In genomic region chr16:85252014-85252413, GRCh38 we compare ENCODE assay signal across 23 cellular contexts.
"Had no signal": no experiment of that assay in that cellular context is flagged by ENCODE, and none has a peak within 500 bp of the region (broad histone marks: within the 10 kb centered on the region; RNA-seq: fewer than 3 reads in every experiment).

No MANE protein-coding gene starts in this region.

- ATAC-seq: activated T-helper 17 cell treated with anti-CD3 and anti-CD28 coated beads, Interleukin-2, amount 50 U/mL, for 72 hours; gastroesophageal sphincter; heart left ventricle; natural killer cell treated with Interleukin-12 subunit alpha and Interleukin-12 subunit beta and Interleukin-15 and Interleukin-18, amount 100 ng/mL, for 72 hours; pancreas; psoas muscle had no signal

- H3K27ac Mint-ChIP-seq: activated CD4-positive, alpha-beta memory T cell treated with anti-CD3 and anti-CD28 coated beads, Interleukin-2, amount 10 ng/mL, durations not matched to agents 7 days and 5 days; activated CD4-positive, alpha-beta T cell treated with anti-CD3 and anti-CD28 coated beads, Interleukin-2, amount 10 ng/mL, durations not matched to agents 24 days and 14 days; activated naive CD8-positive, alpha-beta T cell; activated T-cell treated with anti-CD3 and anti-CD28 coated beads, Interleukin-2, amount 50 U/mL, for 24 hours; activated T-helper 17 cell treated with anti-CD3 and anti-CD28 coated beads, Interleukin-2, amount 50 U/mL, for 72 hours; natural killer cell treated with Interleukin-12 subunit alpha and Interleukin-12 subunit beta and Interleukin-15 and Interleukin-18, amount 100 ng/mL, for 72 hours had no signal

- H3K27me3 Mint-ChIP-seq: activated CD4-positive, alpha-beta memory T cell treated with anti-CD3 and anti-CD28 coated beads, Interleukin-2, amount 10 ng/mL, durations not matched to agents 7 days and 5 days had no signal

- H3K36me3 Mint-ChIP-seq: activated naive CD8-positive, alpha-beta T cell; natural killer cell treated with Interleukin-12 subunit alpha and Interleukin-12 subunit beta and Interleukin-15 and Interleukin-18, amount 100 ng/mL, for 72 hours; type B pancreatic cell had no signal

- H3K9me3 ChIP-seq: colonic mucosa, esophagus squamous epithelium, gastroesophageal sphincter, heart left ventricle, pancreas, psoas muscle, right atrium auricular region, thoracic aorta, vagina had no signal

- H3K27ac ChIP-seq: colonic mucosa, esophagus squamous epithelium, gastroesophageal sphincter, heart left ventricle, pancreas, psoas muscle, right atrium auricular region, thoracic aorta, vagina had no signal

- H3K27me3 ChIP-seq: colonic mucosa, gastroesophageal sphincter, heart left ventricle, pancreas, right atrium auricular region, vagina had no signal

- H3K4me1 ChIP-seq: colonic mucosa, heart left ventricle, right atrium auricular region, vagina had no signal

- H3K36me3 ChIP-seq: colonic mucosa, esophagus squamous epithelium, gastroesophageal sphincter, heart left ventricle, pancreas, right atrium auricular region, thoracic aorta, vagina had no signal

- H3K9me3 Mint-ChIP-seq: activated CD4-positive, alpha-beta memory T cell treated with anti-CD3 and anti-CD28 coated beads, Interleukin-2, amount 10 ng/mL, durations not matched to agents 7 days and 5 days; activated CD4-positive, alpha-beta T cell treated with anti-CD3 and anti-CD28 coated beads, Interleukin-2, amount 10 ng/mL, durations not matched to agents 24 days and 14 days; activated T-cell treated with anti-CD3 and anti-CD28 coated beads, Interleukin-2, amount 50 U/mL, for 24 hours; activated T-helper 17 cell treated with anti-CD3 and anti-CD28 coated beads, Interleukin-2, amount 50 U/mL, for 72 hours; natural killer cell treated with Interleukin-12 subunit alpha and Interleukin-12 subunit beta and Interleukin-15 and Interleukin-18, amount 100 ng/mL, for 72 hours; type B pancreatic cell had no signal

- H3K4me1 Mint-ChIP-seq: activated CD4-positive, alpha-beta memory T cell treated with anti-CD3 and anti-CD28 coated beads, Interleukin-2, amount 10 ng/mL, durations not matched to agents 7 days and 5 days; activated CD4-positive, alpha-beta T cell treated with anti-CD3 and anti-CD28 coated beads, Interleukin-2, amount 10 ng/mL, durations not matched to agents 24 days and 14 days; activated T-helper 17 cell treated with anti-CD3 and anti-CD28 coated beads, Interleukin-2, amount 50 U/mL, for 72 hours had no signal

- H3K4me3 ChIP-seq: colonic mucosa, esophagus squamous epithelium, gastroesophageal sphincter, heart left ventricle, pancreas, psoas muscle, right atrium auricular region, thoracic aorta, vagina had no signal

- H3K4me3 Mint-ChIP-seq: activated CD4-positive, alpha-beta memory T cell treated with anti-CD3 and anti-CD28 coated beads, Interleukin-2, amount 10 ng/mL, durations not matched to agents 7 days and 5 days; activated CD4-positive, alpha-beta T cell treated with anti-CD3 and anti-CD28 coated beads, Interleukin-2, amount 10 ng/mL, durations not matched to agents 24 days and 14 days; activated naive CD8-positive, alpha-beta T cell; activated T-cell treated with anti-CD3 and anti-CD28 coated beads, Interleukin-2, amount 50 U/mL, for 24 hours; activated T-helper 17 cell treated with anti-CD3 and anti-CD28 coated beads, Interleukin-2, amount 50 U/mL, for 72 hours; natural killer cell treated with Interleukin-12 subunit alpha and Interleukin-12 subunit beta and Interleukin-15 and Interleukin-18, amount 100 ng/mL, for 72 hours; type B pancreatic cell had no signal

- DNase-seq: activated CD4-positive, alpha-beta memory T cell treated with anti-CD3 and anti-CD28 coated beads, Interleukin-2, amount 10 ng/mL, durations not matched to agents 7 days and 5 days; activated CD8-positive, alpha-beta memory T cell treated with anti-CD3 and anti-CD28 coated beads, Interleukin-2, amount 50 U/mL, for 4 hours; activated T-cell treated with anti-CD3 and anti-CD28 coated beads, Interleukin-2, amount 50 U/mL, for 24 hours; amniotic stem cell; colonic mucosa; esophagus squamous epithelium; left ventricle myocardium superior; mammary epithelial cell; midbrain; psoas muscle; stimulated activated CD4-positive, alpha-beta T cell treated with anti-CD3 and anti-CD28 coated beads, Interleukin-4, amount 100 ng/mL, for 24 hours; stimulated activated naive CD4-positive, alpha-beta T cell treated with Interleukin-2 at 50 U/mL for 16 hours had no signal
